8 cellular contexts compared by ENCODE assay signal in the genomic region with DNA sequence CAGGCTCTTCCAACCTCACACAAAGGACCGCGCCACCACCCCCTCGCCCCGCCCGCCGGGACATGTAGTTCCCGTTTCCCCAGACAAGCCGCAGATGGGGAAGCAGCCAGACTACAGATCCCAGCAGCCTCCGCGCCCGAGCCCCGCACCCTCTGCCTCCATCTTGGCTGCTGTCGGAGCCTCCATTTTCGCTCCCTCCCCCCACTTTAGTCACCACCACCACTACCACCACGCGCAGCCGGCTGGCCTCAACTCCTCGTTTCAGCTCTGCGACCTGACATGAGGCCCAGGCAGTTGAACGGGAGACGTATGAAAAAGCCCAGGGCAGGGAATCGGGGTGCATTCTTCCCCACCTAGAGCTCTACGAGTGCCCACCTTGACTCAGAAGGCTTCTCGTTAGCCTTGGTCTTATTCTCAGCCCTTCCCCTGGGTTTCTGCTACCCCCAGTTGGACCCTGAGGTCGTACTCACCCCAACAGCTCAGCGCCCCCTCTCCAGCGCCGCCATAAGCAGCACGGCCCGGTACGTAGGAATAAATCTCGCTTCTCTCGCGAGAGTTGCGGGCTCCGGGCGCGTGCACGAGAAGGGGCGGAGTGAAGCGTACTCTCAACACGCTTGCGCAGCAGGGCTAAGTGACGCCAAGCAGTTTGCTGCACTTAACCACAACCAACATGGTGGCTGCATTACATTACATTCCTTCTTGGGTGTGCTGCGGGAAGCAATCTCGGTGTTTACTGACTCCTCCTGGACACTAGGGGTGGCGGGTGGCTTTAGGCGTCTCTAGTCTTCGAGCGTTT. TPM values are rescaled to one million over a fixed set of nuclear protein-coding genes. Genes with fewer than 3 reads are reported as not detected.
DNase-seq lines count a peak whose midpoint lies in the region; ATAC-seq and TF ChIP-seq lines count a peak whose summit lies in the region.

A gene (minus strand): TSS at position 530 of the 796 bp plus-strand sequence. CDS start 18,094 bp downstream, outside the sequence.

- peak; percentile 77 for ATAC-seq in GM21619 (IDR thresholded peaks at IDR 0.05; ENCODE audit: unreplicated experiment)
- peak; percentile 86 for ATAC-seq in PC-3
- ATAC-seq in mucosa of descending colon: peak; percentile 95

- H3K4me3 ChIP-seq in Jurkat, Clone E6-1 (ENCODE audit: low read length): peak within 1 kb of the TSS; percentile 99
- H3K4me3 ChIP-seq in PC-3 (ENCODE audit: low read length) (peak within 1 kb of the TSS; percentile 89), epithelial cell of esophagus (ENCODE audit: low read length) (peak within 1 kb of the TSS; percentile 100), mucosa of descending colon (peak within 1 kb of the TSS; percentile 99)

- no peaks in the 10 kb centered on the region for H3K27me3 ChIP-seq in PC-3 (ENCODE audit: low read length)

- peaks cover 13% of the 10 kb centered on the region for H3K36me3 ChIP-seq in PC-3 (ENCODE audit: low read depth, low read length)
- no peaks in the 10 kb centered on the region for H3K36me3 ChIP-seq in mucosa of descending colon (ENCODE audit: low read depth)

- peak; percentile 64 for TF ChIP-seq CTCF in PC-3 (conservative IDR thresholded peaks at IDR 0.05; ENCODE audit: low read depth, low read length)
- TF ChIP-seq CTCF in epithelial cell of esophagus (IDR thresholded peaks at IDR 0.05; ENCODE audit: insufficient read depth, low read depth, low read length, missing control alignments): peak; percentile 67
- TF ChIP-seq CTCF in mucosa of descending colon (IDR thresholded peaks at IDR 0.05): no peak

- H3K4me1 ChIP-seq in PC-3 (ENCODE audit: insufficient read depth, low read length) (peaks cover 24% of the 10 kb centered on the region), mucosa of descending colon (ENCODE audit: low read depth) (peaks cover 42% of the 10 kb centered on the region)

- POLR2A ChIA-PET in PC-3 (lab: Charles Lee; ENCODE audit: unreplicated experiment): interaction anchor here (0.5 to 0.6 kb wide), 2 partner anchors 11 to 29 kb away, joined by 4 to 16 read pairs; no protein-coding TSS in a partner anchor

- no peaks in the 10 kb centered on the region for H3K9me2 ChIP-seq in PC-3 (replicated peaks; ENCODE audit: low read length)

- peak within 1 kb of the TSS; percentile 80 for H3K27ac ChIP-seq in PC-3 (ENCODE audit: low read length)

- peak within 1 kb of the TSS; percentile 93 for H2AFZ ChIP-seq in PC-3 (ENCODE audit: low read length)

- H3F3A ChIP-seq in PC-3 (ENCODE audit: low read length, unreplicated experiment): no peaks in the 10 kb centered on the region

- CTCF ChIA-PET in PC-3 (lab: Charles Lee): interaction anchor here (0.6 kb wide), 1 partner anchor 353 kb away, joined by 3 read pairs; no protein-coding TSS in a partner anchor

- H3K79me2 ChIP-seq in PC-3 (ENCODE audit: low read length): peaks cover 52% of the 10 kb centered on the region

- no peaks in the 10 kb centered on the region for H3K9me3 ChIP-seq in PC-3 (ENCODE audit: low read length)
- no peaks in the 10 kb centered on the region for H3K9me3 ChIP-seq in mucosa of descending colon

- H3K9ac ChIP-seq in PC-3 (ENCODE audit: low read length): peak within 1 kb of the TSS; percentile 99

- peaks cover 46% of the 10 kb centered on the region for H4K20me1 ChIP-seq in PC-3 (ENCODE audit: low read length)

- H3K4me2 ChIP-seq in PC-3 (ENCODE audit: low read length): peak within 1 kb of the TSS; percentile 94

- intact Hi-C loops in PC-3 (cut with micrococcal nuclease) (loop anchor here (2.0 kb wide), 1 partner anchor 23 kb away; a partner anchor contains a TSS), mucosa of descending colon (cut with DNase I, micrococcal nuclease) (no loop called here)

- BruUV-seq in PC-3 (replicated peaks; lab: Mats Ljungman, UMichigan): TSS peak; percentile 47

- DNase-seq in DMS53 (lab: John Stamatoyannopoulos, UW): peak; percentile 99
- peak; percentile 98 for DNase-seq in Jurkat, Clone E6-1 (ENCODE audit: low read depth, low spot score)
- DNase-seq in PC-3: peak; percentile 98
- peak; percentile 93 for DNase-seq in activated T-cell treated with anti-CD3 and anti-CD28 coated beads for 48 hours (ENCODE audit: low read depth)
- peak; percentile 98 for DNase-seq in epithelial cell of esophagus (ENCODE audit: low read depth)
- peak; percentile 98 to 99 (median 98) for DNase-seq in mucosa of descending colon
- DNase-seq in stimulated activated CD8-positive, alpha-beta memory T cell treated with anti-CD3 and anti-CD28 coated beads, Interleukin-4, amount 100 ng/mL, for 24 hours (ENCODE audit: low read depth): peak; percentile 92

RNA-seq across cellular contexts. Expression of the gene that starts here (rescaled TPM):
- 397 TPM for polyA plus RNA-seq in Jurkat, Clone E6-1 (2012; ENCODE audit: insufficient read depth, insufficient read length)
- total RNA-seq in PC-3 (2014; rRNA removed): 380 and 480 TPM in 2 replicates
- total RNA-seq in mucosa of descending colon: 100 to 1,000 TPM; 429 to 934 (median 439) TPM

Comparison
In these comparisons a context has a peak if more than half of its experiments do, and no peak if none do; other contexts are left out.
1. Peak in every context shown above with its lines: DNase-seq, ATAC-seq, H3K4me3 ChIP-seq and H3K27ac ChIP-seq.